ENCODE assay signal across 7 cellular contexts in genomic region chr11:36375348-36376314, GRCh38.
ATAC-seq lines count a peak whose summit lies in the region.

No MANE protein-coding gene starts in this region.

- peaks cover 12% of the 10 kb centered on the region; the same call in 1 of the 2 replicates for H3K4me1 ChIP-seq in HUES48 (ENCODE audit: control insufficient read depth, insufficient read depth, low read length)
- H3K4me1 ChIP-seq in iPS-20b (ENCODE audit: insufficient read depth, low read length): peaks cover 2% of the 10 kb centered on the region

- H3K9ac ChIP-seq in HUES48 (ENCODE audit: low read depth, low read length) (no peak overlapping the region; the same call in 1 of the 2 replicates), iPS-20b (ENCODE audit: low read depth, low read length) (peak overlapping the region; percentile 39; the same call in 1 of the 2 replicates)

- H3K4me3 Mint-ChIP-seq in activated T-helper 17 cell treated with anti-CD3 and anti-CD28 coated beads, Interleukin-2, amount 50 U/mL, for 72 hours: peak overlapping the region; percentile 79
- H3K4me3 Mint-ChIP-seq in stimulated activated naive CD8-positive, alpha-beta T cell treated with anti-CD3 and anti-CD28 coated beads, Interleukin-15, Interleukin-2, amounts not matched to agents 100 ng/mL and 50 ng/mL, for 24 hours: peak overlapping the region; percentile 91

- peaks cover 30% of the 10 kb centered on the region for H3K27me3 Mint-ChIP-seq in activated T-helper 17 cell treated with anti-CD3 and anti-CD28 coated beads, Interleukin-2, amount 50 U/mL, for 72 hours
- peaks cover 67% of the 10 kb centered on the region for H3K27me3 Mint-ChIP-seq in stimulated activated naive CD8-positive, alpha-beta T cell treated with anti-CD3 and anti-CD28 coated beads, Interleukin-15, Interleukin-2, amounts not matched to agents 100 ng/mL and 50 ng/mL, for 24 hours

- H3K27ac Mint-ChIP-seq in activated T-helper 17 cell treated with anti-CD3 and anti-CD28 coated beads, Interleukin-2, amount 50 U/mL, for 72 hours: no peak overlapping the region
- H3K27ac Mint-ChIP-seq in stimulated activated naive CD8-positive, alpha-beta T cell treated with anti-CD3 and anti-CD28 coated beads, Interleukin-15, Interleukin-2, amounts not matched to agents 100 ng/mL and 50 ng/mL, for 24 hours: no peak overlapping the region

- H3K4me1 Mint-ChIP-seq in activated T-helper 17 cell treated with anti-CD3 and anti-CD28 coated beads, Interleukin-2, amount 50 U/mL, for 72 hours: peaks cover 7% of the 10 kb centered on the region
- peaks cover 42% of the 10 kb centered on the region for H3K4me1 Mint-ChIP-seq in stimulated activated naive CD8-positive, alpha-beta T cell treated with anti-CD3 and anti-CD28 coated beads, Interleukin-15, Interleukin-2, amounts not matched to agents 100 ng/mL and 50 ng/mL, for 24 hours (ENCODE audit: low read depth)

- H3K36me3 ChIP-seq in HUES48 (ENCODE audit: control insufficient read depth, insufficient read depth, low read length) (no peaks in the 10 kb centered on the region), iPS-20b (ENCODE audit: insufficient read depth, low read depth, low read length) (no peaks in the 10 kb centered on the region)

- H3K36me3 Mint-ChIP-seq in activated T-helper 17 cell treated with anti-CD3 and anti-CD28 coated beads, Interleukin-2, amount 50 U/mL, for 72 hours (ENCODE audit: low read depth): peaks cover 21% of the 10 kb centered on the region
- H3K36me3 Mint-ChIP-seq in stimulated activated naive CD8-positive, alpha-beta T cell treated with anti-CD3 and anti-CD28 coated beads, Interleukin-15, Interleukin-2, amounts not matched to agents 100 ng/mL and 50 ng/mL, for 24 hours (ENCODE audit: low read depth): no peaks in the 10 kb centered on the region

- no peak for ATAC-seq in activated T-helper 17 cell treated with anti-CD3 and anti-CD28 coated beads, Interleukin-2, amount 50 U/mL, for 72 hours (replicated peaks)
- ATAC-seq in GM18502 (IDR thresholded peaks at IDR 0.05; ENCODE audit: poor library complexity, unreplicated experiment) (no peak), GM21825 (IDR thresholded peaks at IDR 0.05; ENCODE audit: unreplicated experiment) (no peak), HG03045 (IDR thresholded peaks at IDR 0.05; ENCODE audit: unreplicated experiment) (no peak)

- H3K9me3 ChIP-seq in HUES48 (ENCODE audit: control insufficient read depth, insufficient read depth, low read length) (no peaks in the 10 kb centered on the region), iPS-20b (ENCODE audit: insufficient read depth, low read depth, low read length) (no peaks in the 10 kb centered on the region)

- H3K4me3 ChIP-seq in HUES48 (ENCODE audit: low read depth, low read length) (peak overlapping the region; percentile 71), iPS-20b (ENCODE audit: low read length) (peak overlapping the region; percentile 75)

- H3K27me3 ChIP-seq in HUES48 (ENCODE audit: control insufficient read depth, insufficient read depth, low read length) (peaks cover 36% of the 10 kb centered on the region), iPS-20b (ENCODE audit: insufficient read depth, low read length) (peaks cover 51% of the 10 kb centered on the region)

- no peak overlapping the region for H3K27ac ChIP-seq in HUES48 (ENCODE audit: low read depth, low read length)
- no peak overlapping the region for H3K27ac ChIP-seq in iPS-20b (ENCODE audit: low read length)

- H3K9me3 Mint-ChIP-seq in activated T-helper 17 cell treated with anti-CD3 and anti-CD28 coated beads, Interleukin-2, amount 50 U/mL, for 72 hours: no peaks in the 10 kb centered on the region
- H3K9me3 Mint-ChIP-seq in stimulated activated naive CD8-positive, alpha-beta T cell treated with anti-CD3 and anti-CD28 coated beads, Interleukin-15, Interleukin-2, amounts not matched to agents 100 ng/mL and 50 ng/mL, for 24 hours: no peaks in the 10 kb centered on the region
